28 cellular contexts compared by ENCODE assay signal in genomic region chr2:165436559-165436958, GRCh38. TPM values are rescaled to one million over a fixed set of nuclear protein-coding genes. Genes with fewer than 3 reads are reported as not detected.
DNase-seq lines count a peak whose midpoint lies in the region; ATAC-seq and TF ChIP-seq lines count a peak whose summit lies in the region.
"Had no signal": no experiment of that assay in that cellular context is flagged by ENCODE, and none has a peak within 500 bp of the region (broad histone marks: within the 10 kb centered on the region; RNA-seq: fewer than 3 reads in every experiment).

No MANE protein-coding gene starts in this region.

- H3K27me3 Mint-ChIP-seq in activated CD8-positive, alpha-beta T cell treated with anti-CD3 and anti-CD28 coated beads, Interleukin-2, amount 10 ng/mL, durations not matched to agents 7 days and 5 days (ENCODE audit: low read depth): no peaks in the 10 kb centered on the region
- H3K27me3 Mint-ChIP-seq: activated CD4-positive, alpha-beta T cell treated with anti-CD3 and anti-CD28 coated beads for 36 hours had no signal

- POLR2A ChIA-PET in activated CD8-positive, alpha-beta T cell treated with anti-CD3 and anti-CD28 coated beads, Interleukin-2, amount 10 ng/mL, durations not matched to agents 7 days and 5 days (lab: Charles Lee): no interaction called here

- no peaks in the 10 kb centered on the region for H4K20me1 ChIP-seq in osteoblast (ENCODE audit: insufficient read depth, low read length)

- no peaks in the 10 kb centered on the region for H3K36me3 ChIP-seq in osteoblast (ENCODE audit: insufficient read depth, low read length)
- H3K36me3 ChIP-seq: cardiac muscle cell, right atrium auricular region, SJSA1, spleen, tibial artery had no signal

- no peak overlapping the region for H3K4me2 ChIP-seq in osteoblast (ENCODE audit: insufficient read depth, low read length)

- DNase-seq in osteoblast (ENCODE audit: insufficient read length, low spot score, missing footprints) (no peak), NCI-H1048 (lab: John Stamatoyannopoulos, UW) (no peak)
- DNase-seq in activated CD8-positive, alpha-beta T cell treated with anti-CD3 and anti-CD28 coated beads, Interleukin-2, amount 10 ng/mL, durations not matched to agents 7 days and 5 days: no peak
- DNase-seq: activated CD4-positive, alpha-beta T cell treated with anti-CD3 and anti-CD28 coated beads for 36 hours; activated naive CD4-positive, alpha-beta T cell treated with anti-CD3 and anti-CD28 coated beads, Interleukin-2, amount 50 U/mL, for 16 hours; activated T-cell treated with anti-CD3 and anti-CD28 coated beads, Interleukin-2, amount 50 U/mL, for 48 hours; anterior cingulate cortex; CD4-positive, alpha-beta memory T cell; dermis blood vessel endothelial cell; DMS153; HFFc6; NCI-H1105; NCI-H2081 treated with DMSO at 0.1 percent for 48 hours; NK-92 treated with Interleukin-12 subunit alpha and Interleukin-12 subunit beta, amount 100 ng/mL, for 24 hours; spleen; stimulated activated CD4-positive, alpha-beta T cell treated with anti-CD3 and anti-CD28 coated beads, Interleukin-4, amount 100 ng/mL, for 24 hours; stimulated activated naive CD8-positive, alpha-beta T cell treated with anti-CD3 and anti-CD28 coated beads, Interleukin-15, Interleukin-2, amounts not matched to agents 100 U/mL and 50 U/mL, for 24 hours; tibial artery had no signal

- H3K9me3 ChIP-seq in osteoblast (ENCODE audit: low read depth, low read length): no peaks in the 10 kb centered on the region
- H3K9me3 ChIP-seq: right atrium auricular region, SJSA1, spleen, tibial artery had no signal

- H3K4me1 Mint-ChIP-seq in activated CD8-positive, alpha-beta T cell treated with anti-CD3 and anti-CD28 coated beads, Interleukin-2, amount 10 ng/mL, durations not matched to agents 7 days and 5 days (ENCODE audit: low read depth): no peaks in the 10 kb centered on the region
- H3K4me1 Mint-ChIP-seq: CD4-positive, alpha-beta memory T cell had no signal

- no peaks in the 10 kb centered on the region for H3K4me1 ChIP-seq in osteoblast (ENCODE audit: insufficient read depth, low read length)
- H3K4me1 ChIP-seq: right atrium auricular region, SJSA1, spleen, tibial artery had no signal

- H3K9me3 Mint-ChIP-seq in activated CD8-positive, alpha-beta T cell treated with anti-CD3 and anti-CD28 coated beads, Interleukin-2, amount 10 ng/mL, durations not matched to agents 7 days and 5 days (ENCODE audit: insufficient read depth): no peaks in the 10 kb centered on the region
- H3K9me3 Mint-ChIP-seq: CD4-positive, alpha-beta memory T cell had no signal

- CTCF ChIA-PET in activated CD8-positive, alpha-beta T cell treated with anti-CD3 and anti-CD28 coated beads, Interleukin-2, amount 10 ng/mL, durations not matched to agents 7 days and 5 days (lab: Charles Lee): interaction anchor here (1.3 kb wide), 1 partner anchor 438 kb away, joined by 3 read pairs; no protein-coding TSS in a partner anchor

- no peaks in the 10 kb centered on the region for H3K79me2 ChIP-seq in osteoblast (ENCODE audit: insufficient read depth, low read length)

- H3K27ac Mint-ChIP-seq in activated CD8-positive, alpha-beta T cell treated with anti-CD3 and anti-CD28 coated beads, Interleukin-2, amount 10 ng/mL, durations not matched to agents 7 days and 5 days: no peak overlapping the region
- H3K27ac Mint-ChIP-seq: activated CD4-positive, alpha-beta T cell treated with anti-CD3 and anti-CD28 coated beads for 36 hours; CD4-positive, alpha-beta memory T cell; HFFc6 had no signal

- no peak for TF ChIP-seq CTCF in osteoblast (IDR thresholded peaks at IDR 0.05; ENCODE audit: extremely low read depth, low read depth, low read length)

- no peak overlapping the region for H3K27ac ChIP-seq in osteoblast (ENCODE audit: low read depth, low read length)
- H3K27ac ChIP-seq: cardiac muscle cell, right atrium auricular region, SJSA1, spleen, tibial artery had no signal

- no peaks in the 10 kb centered on the region for H3K27me3 ChIP-seq in osteoblast (ENCODE audit: insufficient read depth, low read length)
- H3K27me3 ChIP-seq: cardiac muscle cell, right atrium auricular region, SJSA1, spleen, tibial artery had no signal

- H2AFZ ChIP-seq in osteoblast (ENCODE audit: low read length): peak overlapping the region; percentile 10

- H3K36me3 Mint-ChIP-seq in activated CD8-positive, alpha-beta T cell treated with anti-CD3 and anti-CD28 coated beads, Interleukin-2, amount 10 ng/mL, durations not matched to agents 7 days and 5 days (ENCODE audit: low read depth): no peaks in the 10 kb centered on the region
- H3K36me3 Mint-ChIP-seq: CD4-positive, alpha-beta memory T cell had no signal

- ATAC-seq in GM18861 (IDR thresholded peaks at IDR 0.05; ENCODE audit: unreplicated experiment): peak; percentile 73
- peak; percentile 71 for ATAC-seq in HG02759 (IDR thresholded peaks at IDR 0.05; ENCODE audit: unreplicated experiment)
- ATAC-seq in HG03460 (IDR thresholded peaks at IDR 0.05; ENCODE audit: unreplicated experiment): peak; percentile 75
- ATAC-seq in activated CD8-positive, alpha-beta T cell treated with anti-CD3 and anti-CD28 coated beads, Interleukin-2, amount 10 ng/mL, durations not matched to agents 7 days and 5 days: no peak
- no peak for ATAC-seq in HG02870 (IDR thresholded peaks at IDR 0.05; ENCODE audit: unreplicated experiment)
- no peak for ATAC-seq in SK-N-SH treated with all-trans-retinoic acid at 6 μM for 48 hours
- ATAC-seq: activated CD4-positive, alpha-beta T cell treated with anti-CD3 and anti-CD28 coated beads for 36 hours; stimulated activated naive CD8-positive, alpha-beta T cell treated with anti-CD3 and anti-CD28 coated beads, Interleukin-15, Interleukin-2, amounts not matched to agents 100 U/mL and 50 U/mL, for 24 hours had no signal

- H3K4me3 Mint-ChIP-seq in activated CD8-positive, alpha-beta T cell treated with anti-CD3 and anti-CD28 coated beads, Interleukin-2, amount 10 ng/mL, durations not matched to agents 7 days and 5 days: no peak overlapping the region
- H3K4me3 Mint-ChIP-seq: activated CD4-positive, alpha-beta T cell treated with anti-CD3 and anti-CD28 coated beads for 36 hours; CD4-positive, alpha-beta memory T cell; HFFc6 had no signal

- H3K4me3 ChIP-seq in osteoblast (ENCODE audit: insufficient read depth, low read length): no peak overlapping the region
- H3K4me3 ChIP-seq: cardiac muscle cell, right atrium auricular region, SJSA1, spleen, tibial artery had no signal

TF ChIP-seq in SK-N-SH treated with all-trans-retinoic acid at 6 μM for 48 hours, 23 proteins besides CTCF, POLR2A, EP300 and RAD21 (continues in another document):
- TF ChIP-seq ZFP30 (CRISPR knock-in tag; IDR thresholded peaks at IDR 0.05) (no peak), TOX (CRISPR knock-in tag; IDR thresholded peaks at IDR 0.05; ENCODE audit: borderline replicate concordance) (no peak), CSRNP3 (CRISPR knock-in tag; IDR thresholded peaks at IDR 0.05) (no peak), BACH2 (CRISPR knock-in tag; IDR thresholded peaks at IDR 0.05; ENCODE audit: borderline replicate concordance) (no peak), POU6F1 (CRISPR knock-in tag; IDR thresholded peaks at IDR 0.05; ENCODE audit: borderline replicate concordance, low read depth) (no peak), ZNF565 (CRISPR knock-in tag; conservative IDR thresholded peaks at IDR 0.05; ENCODE audit: low read depth) (no peak), TCF4 (CRISPR knock-in tag; IDR thresholded peaks at IDR 0.05; ENCODE audit: borderline replicate concordance) (no peak), ZFP3 (CRISPR knock-in tag; IDR thresholded peaks at IDR 0.05) (no peak), OSR1 (CRISPR knock-in tag; IDR thresholded peaks at IDR 0.05) (no peak), ZNF8 (CRISPR knock-in tag; IDR thresholded peaks at IDR 0.05) (no peak), ISL1 (CRISPR knock-in tag; IDR thresholded peaks at IDR 0.05) (no peak)

RNA-seq across cellular contexts. Expression of gene CSRNP3, which starts 32.9 kb away (rescaled TPM):
- total RNA-seq in osteoblast: 1.4 and 2.7 TPM in 2 replicates
- total RNA-seq in activated CD8-positive, alpha-beta T cell treated with anti-CD3 and anti-CD28 coated beads, Interleukin-2, amount 10 ng/mL, durations not matched to agents 7 days and 5 days: not detected
- total RNA-seq: activated CD4-positive, alpha-beta T cell treated with anti-CD3 and anti-CD28 coated beads for 36 hours; activated CD8-positive, alpha-beta memory T cell treated with anti-CD3 and anti-CD28 coated beads for 36 hours; CD4-positive, alpha-beta memory T cell; SJSA1; T-helper 1 cell treated with Interleukin-12 subunit alpha and Interleukin-12 subunit beta and Interleukin-4 antibody, amounts not matched to agents 30 ng/mL and 1 ng/mL, for 36 hours had no signal

Comparison
In these comparisons a context has a peak if more than half of its experiments do, and no peak if none do; other contexts are left out.
1. ATAC-seq: peak in GM18861 (single experiment), HG02759 (single experiment) and HG03460 (single experiment); none in activated CD8-positive, alpha-beta T cell treated with anti-CD3 and anti-CD28 coated beads, Interleukin-2, amount 10 ng/mL, durations not matched to agents 7 days and 5 days (single experiment), HG02870 (single experiment) and SK-N-SH treated with all-trans-retinoic acid at 6 μM for 48 hours (single experiment).